2 cellular contexts compared by ENCODE assay signal in the genomic region with DNA sequence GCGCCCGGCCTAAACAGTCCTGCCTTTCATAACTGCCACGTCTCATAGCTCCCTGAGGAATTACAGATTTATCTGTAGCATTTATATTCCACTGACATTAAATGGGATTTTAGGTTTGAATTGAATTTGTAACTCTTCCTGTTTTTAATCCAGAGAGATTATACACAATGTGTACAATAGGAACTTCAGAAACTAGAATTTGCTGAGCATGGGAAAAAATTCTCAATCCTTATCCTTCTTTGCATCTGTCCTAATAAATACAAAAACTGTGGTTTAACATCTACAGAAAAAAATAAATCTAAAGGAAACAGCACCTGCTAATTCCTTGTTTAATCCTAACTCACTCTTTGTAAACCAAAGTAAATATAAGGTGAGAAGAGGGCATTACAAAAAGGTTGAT.
TF ChIP-seq lines count a peak whose summit lies in the region.

No MANE protein-coding gene starts in this region.

TF ChIP-seq in A549, 52 proteins besides CTCF, POLR2A, EP300 and RAD21:
- peak; percentile 45 for TF ChIP-seq MAFK (IDR thresholded peaks at IDR 0.05; ENCODE audit: partially characterized antibody)
- no peak for TF ChIP-seq NR3C1 (IDR thresholded peaks at IDR 0.05)

TF ChIP-seq in K562, 482 proteins besides CTCF, POLR2A, EP300 and RAD21:
- no peak for TF ChIP-seq BRCA1 (IDR thresholded peaks at IDR 0.05)
- TF ChIP-seq BRCA1 (CRISPR knock-in tag; IDR thresholded peaks at IDR 0.05): no peak
- peak; percentile 53 for TF ChIP-seq ZNF316 (IDR thresholded peaks at IDR 0.05)
- TF ChIP-seq CXXC5 (CRISPR knock-in tag; IDR thresholded peaks at IDR 0.05): no peak
